Comparison of ENCODE assay signal across 8 cellular contexts in genomic region chr19:45791744-45792481, GRCh38. TPM values are rescaled to one million over a fixed set of nuclear protein-coding genes. Genes with fewer than 3 reads are reported as not detected.
DNase-seq lines count a peak whose midpoint lies in the region; ATAC-seq and TF ChIP-seq lines count a peak whose summit lies in the region.

No MANE protein-coding gene starts in this region.

- TF ChIP-seq CTCF in CD14-positive monocyte (IDR thresholded peaks at IDR 0.05) (no peak), GM13976 (IDR thresholded peaks at IDR 0.05; ENCODE audit: borderline replicate concordance, control extremely low read depth, extremely low read depth, insufficient read depth, missing control alignments) (no peak)
- no peak for TF ChIP-seq CTCF in activated CD8-positive, alpha-beta T cell treated with anti-CD3 and anti-CD28 coated beads for 36 hours (IDR thresholded peaks at IDR 0.05)

- H3K9me3 Mint-ChIP-seq in CD14-positive monocyte, result peaks cover 6 to 60% (median 32%) of the 10 kb centered on the region in 7 donors
- H3K9me3 Mint-ChIP-seq in activated CD8-positive, alpha-beta T cell treated with anti-CD3 and anti-CD28 coated beads for 36 hours, result no peaks in the 10 kb centered on the region
- no peaks in the 10 kb centered on the region for H3K9me3 Mint-ChIP-seq in stimulated activated naive B cell treated with anti-CD40 and anti-IgM and Interleukin-4, amounts not matched to agents 10 μg/mL and 1 μg/mL and 100 μg/mL, for 72 hours

- intact Hi-C loops in CD14-positive monocyte (cut with micrococcal nuclease), result no loop called here
- intact Hi-C loops in activated CD8-positive, alpha-beta T cell treated with anti-CD3 and anti-CD28 coated beads for 36 hours (cut with micrococcal nuclease), result no loop called here

- H3K36me3 ChIP-seq in GM23248 (ENCODE audit: low read depth), result peaks cover 12% of the 10 kb centered on the region; the same call in 1 of the 2 replicates
- H3K36me3 ChIP-seq in iPS DF 6.9 (ENCODE audit: control insufficient read depth, insufficient read depth, low read length), result peaks cover 17% of the 10 kb centered on the region

- H2AFZ ChIP-seq in GM23248, result no peak overlapping the region

- peak overlapping the region; percentile 98 for H3K9ac ChIP-seq in GM23248

- H3K27me3 Mint-ChIP-seq in CD14-positive monocyte (ENCODE audit: low read depth in 3 of 3), result peaks cover 85 to 93% (median 91%) of the 10 kb centered on the region in 3 donors
- peaks cover 30% of the 10 kb centered on the region for H3K27me3 Mint-ChIP-seq in activated CD8-positive, alpha-beta T cell treated with anti-CD3 and anti-CD28 coated beads for 36 hours
- H3K27me3 Mint-ChIP-seq in stimulated activated naive B cell treated with anti-CD40 and anti-IgM and Interleukin-4, amounts not matched to agents 10 μg/mL and 1 μg/mL and 100 μg/mL, for 72 hours, result peaks cover 4 to 15% of the 10 kb centered on the region in 2 donors

- H3K4me3 Mint-ChIP-seq in CD14-positive monocyte, result peak overlapping the region; percentile 76 to 82
- H3K4me3 Mint-ChIP-seq in activated CD8-positive, alpha-beta T cell treated with anti-CD3 and anti-CD28 coated beads for 36 hours, result peak overlapping the region; percentile 93
- peak overlapping the region; percentile 82 to 94 for H3K4me3 Mint-ChIP-seq in stimulated activated naive B cell treated with anti-CD40 and anti-IgM and Interleukin-4, amounts not matched to agents 10 μg/mL and 1 μg/mL and 100 μg/mL, for 72 hours

- no peaks in the 10 kb centered on the region for H3F3A ChIP-seq in GM23248 (ENCODE audit: insufficient read depth)

- H3K4me2 ChIP-seq in GM23248 (ENCODE audit: unreplicated experiment), result peak overlapping the region; percentile 99

- H3K4me1 Mint-ChIP-seq in CD14-positive monocyte, result peaks cover 33% of the 10 kb centered on the region
- H3K4me1 Mint-ChIP-seq in activated CD8-positive, alpha-beta T cell treated with anti-CD3 and anti-CD28 coated beads for 36 hours (ENCODE audit: low read depth), result peaks cover 28% of the 10 kb centered on the region
- peaks cover 31 to 50% of the 10 kb centered on the region in 2 donors for H3K4me1 Mint-ChIP-seq in stimulated activated naive B cell treated with anti-CD40 and anti-IgM and Interleukin-4, amounts not matched to agents 10 μg/mL and 1 μg/mL and 100 μg/mL, for 72 hours

- H3K27ac ChIP-seq in GM23248, result peak overlapping the region; percentile 51; the same call in 1 of the 2 replicates
- H3K27ac ChIP-seq in iPS DF 6.9 (ENCODE audit: low read length), result no peak overlapping the region

- CTCF ChIA-PET in activated CD8-positive, alpha-beta T cell treated with anti-CD3 and anti-CD28 coated beads for 36 hours (lab: Charles Lee), result interaction anchor here (1.0 to 3.8 kb wide), 6 partner anchors 8 to 25 kb away, joined by 3 to 18 read pairs (median 6); partner anchors contain the start of gene SIX5

- H3K9me3 ChIP-seq in GM23248 (ENCODE audit: low read depth) (no peaks in the 10 kb centered on the region), iPS DF 6.9 (ENCODE audit: control insufficient read depth, insufficient read depth, low read length) (no peaks in the 10 kb centered on the region)

- peaks cover 51% of the 10 kb centered on the region for H3K79me2 ChIP-seq in GM23248 (ENCODE audit: insufficient read depth)

- H3K4me1 ChIP-seq in GM23248 (ENCODE audit: insufficient read depth), result no peaks in the 10 kb centered on the region
- H3K4me1 ChIP-seq in iPS DF 6.9 (ENCODE audit: control insufficient read depth, insufficient read depth, low read length), result no peaks in the 10 kb centered on the region

- H3K27me3 ChIP-seq in GM23248 (replicated peaks; ENCODE audit: insufficient read depth), result no peaks in the 10 kb centered on the region
- no peaks in the 10 kb centered on the region for H3K27me3 ChIP-seq in iPS DF 6.9 (ENCODE audit: control insufficient read depth, insufficient read depth, low read length)

- H3K27ac Mint-ChIP-seq in CD14-positive monocyte, result peak overlapping the region in 6 of 7 donors; percentile 59 to 87 (median 74)
- H3K27ac Mint-ChIP-seq in activated CD8-positive, alpha-beta T cell treated with anti-CD3 and anti-CD28 coated beads for 36 hours, result peak overlapping the region; percentile 87
- H3K27ac Mint-ChIP-seq in stimulated activated naive B cell treated with anti-CD40 and anti-IgM and Interleukin-4, amounts not matched to agents 10 μg/mL and 1 μg/mL and 100 μg/mL, for 72 hours, result peak overlapping the region; percentile 90

- POLR2A ChIA-PET in activated CD8-positive, alpha-beta T cell treated with anti-CD3 and anti-CD28 coated beads for 36 hours (lab: Charles Lee), result interaction anchor here (1.0 to 3.6 kb wide), 8 partner anchors 9 to 44 kb away, joined by 3 to 19 read pairs (median 7); partner anchors contain the start of genes RSPH6A and SIX5

- peaks cover 24 to 33% of the 10 kb centered on the region in 2 donors for H3K36me3 Mint-ChIP-seq in CD14-positive monocyte
- H3K36me3 Mint-ChIP-seq in activated CD8-positive, alpha-beta T cell treated with anti-CD3 and anti-CD28 coated beads for 36 hours (ENCODE audit: low read depth), result peaks cover 35% of the 10 kb centered on the region
- H3K36me3 Mint-ChIP-seq in stimulated activated naive B cell treated with anti-CD40 and anti-IgM and Interleukin-4, amounts not matched to agents 10 μg/mL and 1 μg/mL and 100 μg/mL, for 72 hours, result peaks cover 26 to 29% of the 10 kb centered on the region in 2 donors

- 5 to 9% methylated on average over 19 to 34 of the region's 34 CpGs for WGBS in GM23248 (ENCODE audit: low coverage in 1 of 2, low lambda C conversion rate in 2 of 2, missing lambda C conversion rate in 2 of 2), 2 experiments
- no CpG with 5 or more reads among the region's 34 CpGs for WGBS in iPS DF 6.9 (ENCODE audit: insufficient coverage, insufficient read length)

- in situ Hi-C loops in GM23248 (cut with MboI) (no loop called here), GM13976 (cut with MboI; ENCODE audit: low sequenced_read_pairs, unreplicated experiment) (no loop called here)

- H4K20me1 ChIP-seq in GM23248 (ENCODE audit: insufficient read depth), result no peaks in the 10 kb centered on the region

- H3K4me3 ChIP-seq in GM23248 (peak overlapping the region; percentile 99), iPS DF 6.9 (ENCODE audit: low read length) (peak overlapping the region; percentile 95)

- DNase-seq in CD14-positive monocyte (ENCODE audit: low spot score), result no peak
- DNase-seq in GM23248, result peak; percentile 57
- DNase-seq in activated CD8-positive, alpha-beta T cell treated with anti-CD3 and anti-CD28 coated beads for 36 hours, result peak; percentile 47
- DNase-seq in iPS DF 6.9 (ENCODE audit: low read depth, low spot score), result no peak
- no peak for DNase-seq in stimulated activated naive B cell treated with anti-CD40 and anti-IgM and Interleukin-4, amounts not matched to agents 10 μg/mL and 1 μg/mL and 100 μg/mL, for 72 hours
- DNase-seq in DMS53 (lab: John Stamatoyannopoulos, UW), result no peak
- no peak for DNase-seq in glomerular visceral epithelial cell (ENCODE audit: extremely low spot score)
- DNase-seq in GM13976 (ENCODE audit: low spot score), result no peak

- peak; percentile 25 for ATAC-seq in activated CD8-positive, alpha-beta T cell treated with anti-CD3 and anti-CD28 coated beads for 36 hours
- ATAC-seq in stimulated activated naive B cell treated with anti-CD40 and anti-IgM and Interleukin-4, amounts not matched to agents 10 μg/mL and 1 μg/mL and 100 μg/mL, for 72 hours (replicated peaks), result peak; percentile 28 to 30

- no peaks in the 10 kb centered on the region for H3K9me2 ChIP-seq in GM23248 (ENCODE audit: insufficient read depth)

RNA-seq across cellular contexts. Expression of gene DMWD, which starts 0.7 kb away (rescaled TPM):
- polyA plus RNA-seq in CD14-positive monocyte, result 1 to 10 TPM; 1.5 to 2.4 TPM
- 32.2 and 32.6 TPM in 2 replicates for total RNA-seq in GM23248 (2014; rRNA removed; shearing (Covaris generic))
- polyA plus RNA-seq in GM23248 (2016; fragmentation: Nextera tagmentation; extraction: Ambion mirVana), result 11.5 and 14.5 TPM in 2 replicates
- total RNA-seq in activated CD8-positive, alpha-beta T cell treated with anti-CD3 and anti-CD28 coated beads for 36 hours, result 10 to 100 TPM; 23.5 to 26.0 TPM

RNA-seq across cellular contexts. Expression of gene DMPK, which starts 9.6 kb away (rescaled TPM):
- under 1 TPM in 1 of 2 donors, not detected in 1; 0.17 TPM for polyA plus RNA-seq in CD14-positive monocyte
- total RNA-seq in GM23248 (2014; rRNA removed; shearing (Covaris generic)), result 26.6 and 34.4 TPM in 2 replicates
- polyA plus RNA-seq in GM23248 (2016; fragmentation: Nextera tagmentation; extraction: Ambion mirVana), result 13.0 and 15.3 TPM in 2 replicates
- 1 to 10 TPM; 5.8 to 8.0 TPM for total RNA-seq in activated CD8-positive, alpha-beta T cell treated with anti-CD3 and anti-CD28 coated beads for 36 hours

RNA-seq across cellular contexts. Expression of gene SIX5, which starts 22.9 kb away (rescaled TPM):
- polyA plus RNA-seq in CD14-positive monocyte (not detected), GM23248 (2016; fragmentation: Nextera tagmentation; extraction: Ambion mirVana) (6.1 and 8.2 TPM in 2 replicates)
- total RNA-seq in GM23248 (2014; rRNA removed; shearing (Covaris generic)), result 14.4 and 16.8 TPM in 2 replicates
- total RNA-seq in activated CD8-positive, alpha-beta T cell treated with anti-CD3 and anti-CD28 coated beads for 36 hours, result 1 to 10 TPM in 1 of 2 experiments, under 1 TPM in 1; 0.97 to 1.5 TPM

RNA-seq across cellular contexts. Expression of gene RSPH6A, which starts 23.2 kb away (rescaled TPM):
- not detected for polyA plus RNA-seq in CD14-positive monocyte
- not detected in 2 replicates for total RNA-seq in GM23248 (2014; rRNA removed; shearing (Covaris generic))
- polyA plus RNA-seq in GM23248 (2016; fragmentation: Nextera tagmentation; extraction: Ambion mirVana), result not detected in 2 replicates
- under 1 TPM; 0.41 to 0.63 TPM for total RNA-seq in activated CD8-positive, alpha-beta T cell treated with anti-CD3 and anti-CD28 coated beads for 36 hours

RNA-seq across cellular contexts. Expression of gene MEIOSIN, which starts 58.7 kb away (rescaled TPM):
- polyA plus RNA-seq in CD14-positive monocyte (not detected), GM23248 (2016; fragmentation: Nextera tagmentation; extraction: Ambion mirVana) (not detected in 2 replicates)
- not detected in 2 replicates for total RNA-seq in GM23248 (2014; rRNA removed; shearing (Covaris generic))
- not detected for total RNA-seq in activated CD8-positive, alpha-beta T cell treated with anti-CD3 and anti-CD28 coated beads for 36 hours

Comparison
In these comparisons a context has a peak if more than half of its experiments do, and no peak if none do; other contexts are left out.
1. DNase-seq: peak in GM23248 (single experiment) and activated CD8-positive, alpha-beta T cell treated with anti-CD3 and anti-CD28 coated beads for 36 hours (single experiment); none in CD14-positive monocyte (single experiment), iPS DF 6.9 (single experiment), stimulated activated naive B cell treated with anti-CD40 and anti-IgM and Interleukin-4, amounts not matched to agents 10 μg/mL and 1 μg/mL and 100 μg/mL, for 72 hours (single experiment), DMS53 (single experiment), glomerular visceral epithelial cell (single experiment) and GM13976 (single experiment).
2. Peak in every context shown above with its lines, with median percentiles within 50 percentile points of each other: H3K27ac Mint-ChIP-seq and H3K4me3 Mint-ChIP-seq.